ENCODE assay signal across 34 cellular contexts in the genomic region with DNA sequence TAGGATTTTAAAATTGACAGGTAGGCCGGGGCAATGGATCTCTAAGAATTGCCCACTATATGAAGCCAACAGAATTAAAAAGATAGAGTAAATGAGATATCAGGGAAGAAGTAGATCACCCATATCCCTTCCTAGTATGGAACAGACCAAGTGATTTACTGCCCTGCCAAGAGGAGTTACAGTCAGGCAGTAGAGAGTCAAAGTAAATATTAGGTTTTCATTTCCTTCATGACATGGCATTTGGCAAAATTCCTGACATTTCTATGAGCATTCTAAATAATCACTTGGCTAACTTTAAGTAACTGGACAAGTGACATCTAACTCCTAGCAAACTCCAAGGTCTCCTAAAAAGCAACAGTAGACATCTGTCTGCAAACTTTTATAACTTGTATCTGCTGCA. TPM values are rescaled to one million over a fixed set of nuclear protein-coding genes. Genes with fewer than 3 reads are reported as not detected.
DNase-seq lines count a peak whose midpoint lies in the region; ATAC-seq and TF ChIP-seq lines count a peak whose summit lies in the region.
"Had no signal": no experiment of that assay in that cellular context is flagged by ENCODE, and none has a peak within 500 bp of the region (broad histone marks: within the 10 kb centered on the region; RNA-seq: fewer than 3 reads in every experiment).

No MANE protein-coding gene starts in this region.

- H3K27ac Mint-ChIP-seq in neural progenitor cell = no peak overlapping the region
- H3K27ac Mint-ChIP-seq: activated CD4-positive, alpha-beta T cell treated with anti-CD3 and anti-CD28 coated beads, Interleukin-2, amount 10 ng/mL, durations not matched to agents 7 days and 5 days; activated T-cell treated with anti-CD3 and anti-CD28 coated beads, Interleukin-2, amount 50 U/mL, for 72 hours; natural killer cell; type B pancreatic cell; WTC11 had no signal

- POLR2A ChIA-PET in A673 (lab: Charles Lee; ENCODE audit: low non-redundant PET) = no interaction called here

- H3K27me3 ChIP-seq in A673 (replicated peaks; ENCODE audit: insufficient read depth, low read depth, low read length, poor library complexity) = peaks cover under 1% of the 10 kb centered on the region
- H3K27me3 ChIP-seq in neural progenitor cell = no peaks in the 10 kb centered on the region
- H3K27me3 ChIP-seq: BE2C, body of pancreas had no signal

- no peaks in the 10 kb centered on the region for H3K27me3 Mint-ChIP-seq in neural progenitor cell (ENCODE audit: insufficient read depth, low read depth)
- H3K27me3 Mint-ChIP-seq: type B pancreatic cell had no signal

- no peak overlapping the region for H3K4me3 ChIP-seq in A673 (ENCODE audit: low read depth, low read length, poor library complexity, severe bottlenecking)
- H3K4me3 ChIP-seq in neural progenitor cell = no peak overlapping the region
- H3K4me3 ChIP-seq: body of pancreas had no signal

- no peaks in the 10 kb centered on the region for H3K79me2 ChIP-seq in neural progenitor cell (ENCODE audit: low read depth)

- peak; percentile 24 for DNase-seq in A172 (ENCODE audit: low spot score)
- peak; percentile 42 for DNase-seq in EH (ENCODE audit: low read depth)
- peak; percentile 12 for DNase-seq in NCI-H460 (ENCODE audit: extremely low read depth, low read depth)
- DNase-seq in kidney tubule cell (ENCODE audit: low spot score) = peak; percentile 57
- no peak for DNase-seq in A673 (ENCODE audit: low spot score)
- no peak for DNase-seq in neural progenitor cell (ENCODE audit: low spot score)
- no peak for DNase-seq in stimulated activated CD4-positive, alpha-beta T cell treated with anti-CD3 and anti-CD28 coated beads, Interleukin-4, amount 100 ng/mL, for 4 hours
- DNase-seq: ACHN; activated CD4-positive, alpha-beta T cell treated with anti-CD3 and anti-CD28 coated beads, Interleukin-2, amount 10 ng/mL, durations not matched to agents 7 days and 5 days; activated naive CD4-positive, alpha-beta T cell; activated T-cell treated with anti-CD3 and anti-CD28 coated beads, Interleukin-2, amount 50 U/mL, for 72 hours; BE2C; body of pancreas; cerebellar nuclear complex; DND-41; GOT3; hippocampal formation; natural killer cell; NCI-H1092 treated with DMSO at 0.1 percent for 48 hours; NCI-H1930; NCI-H226; NCI-H82; retina; SW 1271; T1000 had no signal

- H3K9me3 ChIP-seq in A673 (ENCODE audit: low read depth, low read length, poor library complexity, severe bottlenecking) (no peaks in the 10 kb centered on the region), neural progenitor cell (ENCODE audit: low read depth) (no peaks in the 10 kb centered on the region)
- H3K9me3 ChIP-seq: BE2C, body of pancreas had no signal

- CTCF ChIA-PET in A673 (lab: Charles Lee) = no interaction called here

- H3K4me3 Mint-ChIP-seq in neural progenitor cell = no peak overlapping the region
- H3K4me3 Mint-ChIP-seq: activated CD4-positive, alpha-beta T cell treated with anti-CD3 and anti-CD28 coated beads, Interleukin-2, amount 10 ng/mL, durations not matched to agents 7 days and 5 days; activated T-cell treated with anti-CD3 and anti-CD28 coated beads, Interleukin-2, amount 50 U/mL, for 72 hours; natural killer cell; type B pancreatic cell; WTC11 had no signal

- intact Hi-C loops in A673 (cut with micrococcal nuclease; ENCODE audit: unreplicated experiment) = no loop called here

- H3K4me1 Mint-ChIP-seq in neural progenitor cell = no peaks in the 10 kb centered on the region
- H3K4me1 Mint-ChIP-seq: activated CD4-positive, alpha-beta T cell treated with anti-CD3 and anti-CD28 coated beads, Interleukin-2, amount 10 ng/mL, durations not matched to agents 7 days and 5 days; WTC11 had no signal

- H3K36me3 ChIP-seq in A673 (ENCODE audit: insufficient read depth, low read length, poor library complexity, severe bottlenecking) (no peaks in the 10 kb centered on the region), neural progenitor cell (no peaks in the 10 kb centered on the region)
- H3K36me3 ChIP-seq: BE2C had no signal

- TF ChIP-seq CTCF in A673 (conservative IDR thresholded peaks at IDR 0.05; ENCODE audit: low read depth, low read length) (no peak), neural progenitor cell (IDR thresholded peaks at IDR 0.05) (no peak)

- H3K4me2 ChIP-seq in neural progenitor cell = no peak overlapping the region

- H3K9me3 Mint-ChIP-seq in neural progenitor cell = no peaks in the 10 kb centered on the region
- H3K9me3 Mint-ChIP-seq: activated CD4-positive, alpha-beta T cell treated with anti-CD3 and anti-CD28 coated beads, Interleukin-2, amount 10 ng/mL, durations not matched to agents 7 days and 5 days; activated T-cell treated with anti-CD3 and anti-CD28 coated beads, Interleukin-2, amount 50 U/mL, for 72 hours; natural killer cell; type B pancreatic cell; WTC11 had no signal

- no peak overlapping the region for H2AFZ ChIP-seq in neural progenitor cell (replicated peaks)

- H4K20me1 ChIP-seq in neural progenitor cell (ENCODE audit: low read depth) = no peaks in the 10 kb centered on the region

- H3F3A ChIP-seq in neural progenitor cell (ENCODE audit: low read depth) = no peaks in the 10 kb centered on the region

- H3K9ac ChIP-seq in neural progenitor cell = no peak overlapping the region

- H3K27ac ChIP-seq in A673 (ENCODE audit: low read depth, low read length, poor library complexity, severe bottlenecking) = no peak overlapping the region
- no peak overlapping the region for H3K27ac ChIP-seq in neural progenitor cell
- H3K27ac ChIP-seq: body of pancreas, HL-60 had no signal

- H3K4me1 ChIP-seq in A673 (ENCODE audit: insufficient read depth, low read length, poor library complexity, severe bottlenecking) = no peaks in the 10 kb centered on the region
- no peaks in the 10 kb centered on the region for H3K4me1 ChIP-seq in neural progenitor cell
- H3K4me1 ChIP-seq: BE2C had no signal

- BruUV-seq in A673 (replicated peaks; lab: Mats Ljungman, UMichigan) = no TSS peak

- H3K36me3 Mint-ChIP-seq in neural progenitor cell = no peaks in the 10 kb centered on the region
- H3K36me3 Mint-ChIP-seq: natural killer cell, type B pancreatic cell, WTC11 had no signal

- no peak for ATAC-seq in HG02588 (IDR thresholded peaks at IDR 0.05; ENCODE audit: unreplicated experiment)
- ATAC-seq: activated T-cell treated with anti-CD3 and anti-CD28 coated beads, Interleukin-2, amount 50 U/mL, for 72 hours; body of pancreas; HepG2; natural killer cell; Right ventricle myocardium inferior; WTC11 had no signal

RNA-seq across cellular contexts. Expression of gene GALNT5, which starts 33.5 kb away (rescaled TPM):
- total RNA-seq in A172 (2014; rRNA removed; shearing (Covaris generic)) = not detected in 2 replicates
- total RNA-seq in NCI-H460 (2014; rRNA removed; shearing (Covaris generic)) = 2.2 and 3.0 TPM in 2 replicates
- polyA plus RNA-seq in NCI-H460 (2014; cell fraction: nucleus; rRNA removed) = 5.5 and 6.5 TPM in 2 replicates
- total RNA-seq in A673 (2021) = not detected in 2 replicates
- 0.03 TPM in 1 of 2 replicates, not detected in the other for total RNA-seq in neural progenitor cell (ENCODE audit: low replicate concordance)
- total RNA-seq: activated CD4-positive, alpha-beta T cell treated with anti-CD3 and anti-CD28 coated beads, Interleukin-2, amount 10 ng/mL, durations not matched to agents 7 days and 5 days; activated T-cell treated with anti-CD3 and anti-CD28 coated beads, Interleukin-2, amount 50 U/mL, for 72 hours; dermis microvascular lymphatic vessel endothelial cell; HepG2; natural killer cell; OCI-LY7 had no signal
- polyA plus RNA-seq: HepG2 had no signal

RNA-seq across cellular contexts. Expression of gene ERMN, which starts 34.6 kb away (rescaled TPM):
- total RNA-seq in A172 (2014; rRNA removed; shearing (Covaris generic)) = not detected in 2 replicates
- total RNA-seq in NCI-H460 (2014; rRNA removed; shearing (Covaris generic)) = not detected in 2 replicates
- not detected in 2 replicates for polyA plus RNA-seq in NCI-H460 (2014; cell fraction: nucleus; rRNA removed)
- total RNA-seq in A673 (2021) = not detected in 2 replicates
- 1.2 and 2.2 TPM in 2 replicates for total RNA-seq in neural progenitor cell (ENCODE audit: low replicate concordance)
- total RNA-seq: dermis microvascular lymphatic vessel endothelial cell, HepG2, Right ventricle myocardium inferior had no signal
- polyA plus RNA-seq: fibroblast of lung, HepG2 had no signal

Comparison
In these comparisons a context has a peak if more than half of its experiments do, and no peak if none do; other contexts are left out.
1. DNase-seq: peak in A172 (single experiment), EH (single experiment), NCI-H460 (single experiment) and kidney tubule cell (single experiment); none in A673 (single experiment), neural progenitor cell (single experiment) and stimulated activated CD4-positive, alpha-beta T cell treated with anti-CD3 and anti-CD28 coated beads, Interleukin-4, amount 100 ng/mL, for 4 hours (0 of 2).